Comparison of ENCODE assay signal across 20 cellular contexts in the genomic region with DNA sequence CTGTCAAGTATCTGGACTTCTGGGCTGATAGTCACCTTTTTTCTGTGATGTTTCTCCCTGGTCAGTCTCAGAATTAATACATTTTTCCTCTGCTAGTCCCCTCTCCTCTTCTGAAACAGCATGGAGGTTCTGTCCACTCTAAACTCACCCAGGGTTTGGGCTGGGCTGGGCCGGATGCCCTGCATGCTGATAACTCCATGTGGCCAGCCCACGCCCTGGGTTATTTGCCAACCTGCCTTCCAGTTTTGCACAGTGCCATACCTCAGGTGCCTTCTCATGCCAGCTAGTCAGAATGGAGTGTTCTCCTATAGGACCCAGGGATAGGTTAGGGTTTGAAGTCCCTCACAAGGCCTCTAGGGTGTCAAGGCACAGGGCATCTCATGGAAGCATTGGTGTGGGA.
"Had no signal": no experiment of that assay in that cellular context is flagged by ENCODE, and none has a peak within 500 bp of the region (broad histone marks: within the 10 kb centered on the region; RNA-seq: fewer than 3 reads in every experiment).

No MANE protein-coding gene starts in this region.

- H3K27me3 ChIP-seq: ascending aorta, cardiac muscle cell, colonic mucosa, heart right ventricle, spleen, suprapubic skin had no signal

- H3K36me3 ChIP-seq: ascending aorta, cardiac muscle cell, colonic mucosa, heart right ventricle, left ventricle myocardium inferior, spleen, suprapubic skin had no signal

- H3K4me3 ChIP-seq: ascending aorta, cardiac muscle cell, colonic mucosa, heart right ventricle, left ventricle myocardium inferior, spleen, suprapubic skin had no signal

- H3K36me3 Mint-ChIP-seq: type B pancreatic cell had no signal

- H3K27ac ChIP-seq: ascending aorta, cardiac muscle cell, colonic mucosa, heart right ventricle, left ventricle myocardium inferior, suprapubic skin had no signal

- H3K27me3 Mint-ChIP-seq: activated B cell treated with CpG ODN at 0.5 μM for 24 hours; activated CD8-positive, alpha-beta memory T cell treated with anti-CD3 and anti-CD28 coated beads, Interleukin-2, amount 10 ng/mL, durations not matched to agents 7 days and 5 days; activated T-cell treated with anti-CD3 and anti-CD28 coated beads, Interleukin-2, amount 50 U/mL, for 24 hours; progenitor cell of endocrine pancreas; stimulated activated naive B cell treated with anti-CD40 and anti-IgM and Interleukin-4, amounts not matched to agents 10 μg/mL and 1 μg/mL and 100 μg/mL, for 72 hours; type B pancreatic cell had no signal

- H3K4me3 Mint-ChIP-seq: activated B cell treated with CpG ODN at 0.5 μM for 24 hours; activated CD8-positive, alpha-beta memory T cell treated with anti-CD3 and anti-CD28 coated beads, Interleukin-2, amount 10 ng/mL, durations not matched to agents 7 days and 5 days; activated T-cell treated with anti-CD3 and anti-CD28 coated beads, Interleukin-2, amount 50 U/mL, for 24 hours; stimulated activated naive B cell treated with anti-CD40 and anti-IgM and Interleukin-4, amounts not matched to agents 10 μg/mL and 1 μg/mL and 100 μg/mL, for 72 hours; T-helper 1 cell treated with Interleukin-12 subunit alpha and Interleukin-12 subunit beta and Interleukin-4 antibody, amounts not matched to agents 30 μg/mL and 1 μg/mL, for 36 hours; type B pancreatic cell had no signal

- ATAC-seq: activated CD8-positive, alpha-beta memory T cell treated with anti-CD3 and anti-CD28 coated beads, Interleukin-2, amount 10 ng/mL, durations not matched to agents 7 days and 5 days; heart right ventricle; right cardiac atrium; stimulated activated naive B cell treated with anti-CD40 and anti-IgM and Interleukin-4, amounts not matched to agents 10 μg/mL and 1 μg/mL and 100 μg/mL, for 72 hours had no signal

- H3K27ac Mint-ChIP-seq: activated B cell treated with CpG ODN at 0.5 μM for 24 hours; activated CD8-positive, alpha-beta memory T cell treated with anti-CD3 and anti-CD28 coated beads, Interleukin-2, amount 10 ng/mL, durations not matched to agents 7 days and 5 days; activated T-cell treated with anti-CD3 and anti-CD28 coated beads, Interleukin-2, amount 50 U/mL, for 24 hours; progenitor cell of endocrine pancreas; stimulated activated naive B cell treated with anti-CD40 and anti-IgM and Interleukin-4, amounts not matched to agents 10 μg/mL and 1 μg/mL and 100 μg/mL, for 72 hours; T-helper 1 cell treated with Interleukin-12 subunit alpha and Interleukin-12 subunit beta and Interleukin-4 antibody, amounts not matched to agents 30 μg/mL and 1 μg/mL, for 36 hours; type B pancreatic cell had no signal

- H3K4me1 ChIP-seq: colonic mucosa had no signal

- H3K9me3 ChIP-seq: ascending aorta, colonic mucosa, heart right ventricle, left ventricle myocardium inferior, spleen, suprapubic skin had no signal

- H3K9me3 Mint-ChIP-seq: activated B cell treated with CpG ODN at 0.5 μM for 24 hours; T-helper 1 cell treated with Interleukin-12 subunit alpha and Interleukin-12 subunit beta and Interleukin-4 antibody, amounts not matched to agents 30 μg/mL and 1 μg/mL, for 36 hours; type B pancreatic cell had no signal

- DNase-seq: activated B cell treated with CpG ODN at 0.5 μM for 24 hours; activated CD4-positive, alpha-beta T cell treated with anti-CD3 and anti-CD28 coated beads, Interleukin-2, amount 50 U/mL, for 1 hour; activated CD8-positive, alpha-beta memory T cell treated with anti-CD3 and anti-CD28 coated beads, Interleukin-2, amount 10 ng/mL, durations not matched to agents 7 days and 5 days; activated gamma-delta T cell treated with Interleukin-2 at 50 U/mL for 16 hours; activated T-cell treated with anti-CD3 and anti-CD28 coated beads, Interleukin-2, amount 50 U/mL, for 24 hours; colonic mucosa; heart right ventricle; left ventricle myocardium inferior; mesenchymal stem cell; occipital lobe; spleen; stimulated activated CD4-positive, alpha-beta T cell treated with anti-CD3 and anti-CD28 coated beads, Interleukin-1b, Interleukin-23, amount 100 ng/mL, for 48 hours; stimulated activated naive B cell treated with anti-CD40 and anti-IgM and Interleukin-4, amounts not matched to agents 10 μg/mL and 1 μg/mL and 100 μg/mL, for 72 hours had no signal
